In genomic region chr5:151101746-151102145, GRCh38 we compare ENCODE assay signal across 18 cellular contexts. TPM values are rescaled to one million over a fixed set of nuclear protein-coding genes. Genes with fewer than 3 reads are reported as not detected.
DNase-seq lines count a peak whose midpoint lies in the region; ATAC-seq, FAIRE-seq and TF ChIP-seq lines count a peak whose summit lies in the region.
"Had no signal": no experiment of that assay in that cellular context is flagged by ENCODE, and none has a peak within 500 bp of the region (broad histone marks: within the 10 kb centered on the region; RNA-seq: fewer than 3 reads in every experiment).

No MANE protein-coding gene starts in this region.

- no peak for TF ChIP-seq CTCF in kidney (IDR thresholded peaks at IDR 0.05; ENCODE audit: borderline replicate concordance, extremely low read depth, insufficient read depth)
- no peak for TF ChIP-seq CTCF in adrenal gland (IDR thresholded peaks at IDR 0.05)

- no peak for DNase-seq in activated CD4-positive, alpha-beta T cell treated with anti-CD3 and anti-CD28 coated beads, Interleukin-2, amount 10 ng/mL, durations not matched to agents 24 days and 14 days
- DNase-seq in activated CD4-positive, alpha-beta T cell treated with anti-CD3 and anti-CD28 coated beads for 36 hours, result no peak
- DNase-seq in T-helper 17 cell (no peak), kidney (no peak), adrenal gland (no peak)
- DNase-seq: 8988T; activated CD4-positive, alpha-beta T cell treated with anti-CD3 and anti-CD28 coated beads, Interleukin-2, amount 50 U/mL, for 48 hours; activated gamma-delta T cell; C1 segment of cervical spinal cord; KG1; mesenchymal stem cell; NCI-H1092 treated with DMSO at 0.1 percent for 48 hours; occipital lobe; SIG-M5 had no signal

- H3K4me1 ChIP-seq in kidney (ENCODE audit: control insufficient read depth in 1 of 2, insufficient read depth in 1 of 2, low read depth in 1 of 2, low read length in 2 of 2) (peaks cover 20 to 34% of the 10 kb centered on the region in 2 donors), skeletal muscle tissue (ENCODE audit: control insufficient read depth in 3 of 3, insufficient read depth in 3 of 3, low read length in 3 of 3) (peaks cover 41 to 59% (median 51%) of the 10 kb centered on the region in 3 donors), adrenal gland (replicated peaks in 1 of 2) (peaks cover 17 to 24% of the 10 kb centered on the region in 2 donors)

- no peak for TF ChIP-seq POLR2A in adrenal gland (IDR thresholded peaks at IDR 0.05)

- no peaks in the 10 kb centered on the region for H3K27me3 Mint-ChIP-seq in activated CD4-positive, alpha-beta T cell treated with anti-CD3 and anti-CD28 coated beads, Interleukin-2, amount 10 ng/mL, durations not matched to agents 24 days and 14 days
- H3K27me3 Mint-ChIP-seq in activated CD4-positive, alpha-beta T cell treated with anti-CD3 and anti-CD28 coated beads for 36 hours, result no peaks in the 10 kb centered on the region
- no peaks in the 10 kb centered on the region for H3K27me3 Mint-ChIP-seq in T-helper 17 cell

- H3K4me1 Mint-ChIP-seq in activated CD4-positive, alpha-beta T cell treated with anti-CD3 and anti-CD28 coated beads, Interleukin-2, amount 10 ng/mL, durations not matched to agents 24 days and 14 days, result peaks cover 40% of the 10 kb centered on the region
- peaks cover 30% of the 10 kb centered on the region for H3K4me1 Mint-ChIP-seq in activated CD4-positive, alpha-beta T cell treated with anti-CD3 and anti-CD28 coated beads for 36 hours
- H3K4me1 Mint-ChIP-seq in T-helper 17 cell, result peaks cover 25% of the 10 kb centered on the region

- POLR2A ChIA-PET in activated CD4-positive, alpha-beta T cell treated with anti-CD3 and anti-CD28 coated beads for 36 hours (lab: Charles Lee), result no interaction called here

- H3K9ac ChIP-seq in kidney (ENCODE audit: low read length in 2 of 2) (peak overlapping the region in 1 of 2 donors; percentile 36), skeletal muscle tissue (ENCODE audit: low read depth in 1 of 3, low read length in 3 of 3) (peak overlapping the region in 1 of 3 donors; percentile 33)

- no peak for ATAC-seq in activated CD4-positive, alpha-beta T cell treated with anti-CD3 and anti-CD28 coated beads for 36 hours
- no peak for ATAC-seq in T-helper 17 cell
- ATAC-seq in GM21360 (IDR thresholded peaks at IDR 0.05; ENCODE audit: unreplicated experiment), result no peak
- no peak for ATAC-seq in GM21381 (IDR thresholded peaks at IDR 0.05; ENCODE audit: unreplicated experiment)

- no peak overlapping the region for H3K4me3 Mint-ChIP-seq in activated CD4-positive, alpha-beta T cell treated with anti-CD3 and anti-CD28 coated beads, Interleukin-2, amount 10 ng/mL, durations not matched to agents 24 days and 14 days
- H3K4me3 Mint-ChIP-seq in activated CD4-positive, alpha-beta T cell treated with anti-CD3 and anti-CD28 coated beads for 36 hours, result no peak overlapping the region
- H3K4me3 Mint-ChIP-seq in T-helper 17 cell, result no peak overlapping the region

- H3K27me3 ChIP-seq in skeletal muscle tissue (ENCODE audit: control insufficient read depth in 3 of 3, insufficient read depth in 3 of 3, low read length in 3 of 3), result no peaks in the 10 kb centered on the region
- no peaks in the 10 kb centered on the region for H3K27me3 ChIP-seq in adrenal gland

- intact Hi-C loops in activated CD4-positive, alpha-beta T cell treated with anti-CD3 and anti-CD28 coated beads, Interleukin-2, amount 10 ng/mL, durations not matched to agents 24 days and 14 days (cut with micrococcal nuclease), result no loop called here
- intact Hi-C loops in activated CD4-positive, alpha-beta T cell treated with anti-CD3 and anti-CD28 coated beads for 36 hours (cut with DNase I, micrococcal nuclease), result no loop called here
- intact Hi-C loops in kidney (cut with DNase I), result loop anchor here (5.0 kb wide), 1 partner anchor 39 kb away; no protein-coding TSS in a partner anchor
- intact Hi-C loops in adrenal gland (cut with DNase I), result no loop called here

- H3K36me3 ChIP-seq in kidney (ENCODE audit: control insufficient read depth in 1 of 2, insufficient read depth in 2 of 2, low read length in 2 of 2), result peaks cover 6 to 13% of the 10 kb centered on the region in 2 donors
- H3K36me3 ChIP-seq in skeletal muscle tissue (ENCODE audit: control insufficient read depth in 3 of 3, insufficient read depth in 3 of 3, low read length in 3 of 3), result peaks cover 25 to 52% (median 41%) of the 10 kb centered on the region in 3 donors
- H3K36me3 ChIP-seq in adrenal gland (replicated peaks in 1 of 2), result peaks cover 0 to 49% of the 10 kb centered on the region in 2 donors

- H3K9me3 ChIP-seq in T-helper 17 cell (ENCODE audit: control insufficient read depth, low read length, poor library complexity, severe bottlenecking) (no peaks in the 10 kb centered on the region), kidney (ENCODE audit: control insufficient read depth in 1 of 2, low read length in 2 of 2) (no peaks in the 10 kb centered on the region), skeletal muscle tissue (ENCODE audit: control insufficient read depth in 3 of 3, low read length in 3 of 3) (no peaks in the 10 kb centered on the region), adrenal gland (replicated peaks in 1 of 3) (no peaks in the 10 kb centered on the region)

- FAIRE-seq in kidney (lab: Jason Lieb, UNC), result no peak
- FAIRE-seq: bronchial epithelial cell had no signal

- H3K9me3 Mint-ChIP-seq in activated CD4-positive, alpha-beta T cell treated with anti-CD3 and anti-CD28 coated beads, Interleukin-2, amount 10 ng/mL, durations not matched to agents 24 days and 14 days, result no peaks in the 10 kb centered on the region
- no peaks in the 10 kb centered on the region for H3K9me3 Mint-ChIP-seq in activated CD4-positive, alpha-beta T cell treated with anti-CD3 and anti-CD28 coated beads for 36 hours (ENCODE audit: low read depth)

- peaks cover 57% of the 10 kb centered on the region for H3K36me3 Mint-ChIP-seq in activated CD4-positive, alpha-beta T cell treated with anti-CD3 and anti-CD28 coated beads, Interleukin-2, amount 10 ng/mL, durations not matched to agents 24 days and 14 days (ENCODE audit: low read depth)
- peaks cover 42% of the 10 kb centered on the region for H3K36me3 Mint-ChIP-seq in activated CD4-positive, alpha-beta T cell treated with anti-CD3 and anti-CD28 coated beads for 36 hours (ENCODE audit: low read depth)
- peaks cover 6% of the 10 kb centered on the region for H3K36me3 Mint-ChIP-seq in T-helper 17 cell (ENCODE audit: low read depth)

- no peak overlapping the region for H3K4me3 ChIP-seq in kidney (ENCODE audit: low read length in 2 of 2)
- no peak overlapping the region for H3K4me3 ChIP-seq in skeletal muscle tissue (ENCODE audit: low read length in 3 of 3)
- no peak overlapping the region for H3K4me3 ChIP-seq in adrenal gland

- H3K27ac Mint-ChIP-seq in activated CD4-positive, alpha-beta T cell treated with anti-CD3 and anti-CD28 coated beads, Interleukin-2, amount 10 ng/mL, durations not matched to agents 24 days and 14 days, result peak overlapping the region; percentile 56
- no peak overlapping the region for H3K27ac Mint-ChIP-seq in activated CD4-positive, alpha-beta T cell treated with anti-CD3 and anti-CD28 coated beads for 36 hours
- H3K27ac Mint-ChIP-seq in T-helper 17 cell, result peak overlapping the region; percentile 2

- WGBS in adrenal gland, 4 donors, result 85 to 97% (median 94%) methylated on average over 3 to 4 of the region's 4 CpGs

- H3K27ac ChIP-seq in kidney (ENCODE audit: low read depth in 2 of 2, low read length in 2 of 2) (peak overlapping the region; percentile 37 to 74), skeletal muscle tissue (ENCODE audit: low read depth, low read length) (peak overlapping the region; percentile 19), adrenal gland (peak overlapping the region in 2 of 5 donors; percentile 38 to 61)

- CTCF ChIA-PET in activated CD4-positive, alpha-beta T cell treated with anti-CD3 and anti-CD28 coated beads for 36 hours (lab: Charles Lee), result interaction anchor here (1.2 kb wide), 1 partner anchor 15 kb away, joined by 3 read pairs; no protein-coding TSS in a partner anchor

RNA-seq across cellular contexts. Expression of gene TNIP1, which starts 20.9 kb away (rescaled TPM):
- 345 and 360 TPM in 2 replicates for total RNA-seq in activated CD4-positive, alpha-beta T cell treated with anti-CD3 and anti-CD28 coated beads, Interleukin-2, amount 10 ng/mL, durations not matched to agents 24 days and 14 days
- total RNA-seq in activated CD4-positive, alpha-beta T cell treated with anti-CD3 and anti-CD28 coated beads for 36 hours, result 100 to 1,000 TPM; 351 to 408 TPM
- total RNA-seq in T-helper 17 cell (100 to 1,000 TPM; 227 to 245 TPM), kidney (132 TPM), skeletal muscle tissue (42.8 TPM), adrenal gland (100 to 1,000 TPM in 6 of 8 donors, 10 to 100 TPM in 2; 36.6 to 129 (median 103) TPM)
- polyA plus RNA-seq in kidney (ENCODE audit: insufficient read depth, low read depth, low replicate concordance) (109 TPM), adrenal gland (10 to 100 TPM; 42.2 to 85.1 (median 68.1) TPM)

RNA-seq across cellular contexts. Expression of gene ANXA6, which starts 55.8 kb away (rescaled TPM):
- 314 and 315 TPM in 2 replicates for total RNA-seq in activated CD4-positive, alpha-beta T cell treated with anti-CD3 and anti-CD28 coated beads, Interleukin-2, amount 10 ng/mL, durations not matched to agents 24 days and 14 days
- 100 to 1,000 TPM; 322 to 332 TPM for total RNA-seq in activated CD4-positive, alpha-beta T cell treated with anti-CD3 and anti-CD28 coated beads for 36 hours
- total RNA-seq in T-helper 17 cell (100 to 1,000 TPM; 258 to 307 TPM), kidney (107 TPM), skeletal muscle tissue (361 TPM), adrenal gland (100 to 1,000 TPM; 144 to 382 (median 278) TPM)
- polyA plus RNA-seq in kidney (ENCODE audit: insufficient read depth, low read depth, low replicate concordance) (183 TPM), adrenal gland (100 to 1,000 TPM; 115 to 176 (median 139) TPM)
